Comparison of ENCODE assay signal across 11 cellular contexts in genomic region chr6:106145741-106146227, GRCh38. TPM values are rescaled to one million over a fixed set of nuclear protein-coding genes. Genes with fewer than 3 reads are reported as not detected.
A peak's percentile ranks its signal among the peaks of the same experiment; 100 is the strongest.
DNase-seq lines count a peak whose midpoint lies in the region; ATAC-seq and TF ChIP-seq lines count a peak whose summit lies in the region.
"Had no signal": no experiment of that assay in that cellular context is flagged by ENCODE, and none has a peak within 500 bp of the region (broad histone marks: within the 10 kb centered on the region; RNA-seq: fewer than 3 reads in every experiment).

No MANE protein-coding gene starts in this region.

- H3K56ac ChIP-seq in H9 (ENCODE audit: insufficient read length, low read depth, low read length) = no peak overlapping the region

- no peak overlapping the region for H2BK5ac ChIP-seq in H9 (ENCODE audit: insufficient read length, low read length)

- TF ChIP-seq CTCF in GM10248 (IDR thresholded peaks at IDR 0.05; ENCODE audit: control extremely low read depth, extremely low read depth, low read depth, missing control alignments) = no peak
- no peak for TF ChIP-seq CTCF in H9 (conservative IDR thresholded peaks at IDR 0.05)

- CTCF ChIA-PET in GM10248 (lab: Yijun Ruan, JAX) = interaction anchor here (1.0 to 4.4 kb wide), 6 partner anchors 9 to 77 kb away, joined by 3 to 22 read pairs (median 4); no protein-coding TSS in a partner anchor

- no peaks in the 10 kb centered on the region for H3K36me3 Mint-ChIP-seq in activated naive CD8-positive, alpha-beta T cell treated with anti-CD3 and anti-CD28 coated beads, Interleukin-2, amount 50 U/mL, for 24 hours (ENCODE audit: low read depth)
- no peaks in the 10 kb centered on the region for H3K36me3 Mint-ChIP-seq in H9 (ENCODE audit: insufficient read depth in 1 of 3, low read depth in 3 of 3)

- H4K8ac ChIP-seq in H9 (replicated peaks; ENCODE audit: insufficient read length, low read depth, low read length) = no peak overlapping the region

- H2BK20ac ChIP-seq in H9 (ENCODE audit: low read depth, low read length, poor library complexity, severe bottlenecking) = no peak overlapping the region

- H4K20me1 ChIP-seq in H9 (ENCODE audit: control insufficient read depth, insufficient read depth, insufficient read length) = no peaks in the 10 kb centered on the region

- peaks cover 74% of the 10 kb centered on the region for H3K4me1 Mint-ChIP-seq in activated naive CD8-positive, alpha-beta T cell treated with anti-CD3 and anti-CD28 coated beads, Interleukin-2, amount 50 U/mL, for 24 hours
- peaks cover 38 to 41% of the 10 kb centered on the region in 2 experiments for H3K4me1 Mint-ChIP-seq in H9

- no peak overlapping the region for H2BK15ac ChIP-seq in H9 (ENCODE audit: low read depth, low read length)

- POLR2A ChIA-PET in GM10248 (lab: Yijun Ruan, JAX) = interaction anchor here (1.0 to 1.5 kb wide), 2 partner anchors 18 to 37 kb away, joined by 4 to 6 read pairs; no protein-coding TSS in a partner anchor

- H2AFZ ChIP-seq in H9 (ENCODE audit: low read length) = no peak overlapping the region

- H3K27ac Mint-ChIP-seq in activated naive CD8-positive, alpha-beta T cell treated with anti-CD3 and anti-CD28 coated beads, Interleukin-2, amount 50 U/mL, for 24 hours = peak overlapping the region; percentile 7
- no peak overlapping the region for H3K27ac Mint-ChIP-seq in H9

- no peaks in the 10 kb centered on the region for H3K79me2 ChIP-seq in H9 (ENCODE audit: insufficient read depth, low read length)

- no peaks in the 10 kb centered on the region for H3K27me3 ChIP-seq in H9 (ENCODE audit: insufficient read depth, low read length)

- H3K27ac ChIP-seq in caudate nucleus (ENCODE audit: low read depth, low read length) = no peak overlapping the region
- H3K27ac ChIP-seq in H9 (ENCODE audit: insufficient read length, low read depth, low read length) = no peak overlapping the region

- no peaks in the 10 kb centered on the region for H3K4me1 ChIP-seq in H9 (ENCODE audit: insufficient read depth, low read length)

- ATAC-seq in GM19452 (IDR thresholded peaks at IDR 0.05; ENCODE audit: unreplicated experiment) = peak; percentile 30
- ATAC-seq in HG03139 (IDR thresholded peaks at IDR 0.05; ENCODE audit: unreplicated experiment) = peak; percentile 32
- no peak for ATAC-seq in activated naive CD8-positive, alpha-beta T cell treated with anti-CD3 and anti-CD28 coated beads, Interleukin-2, amount 50 U/mL, for 24 hours

- H3K23me2 ChIP-seq in H9 (ENCODE audit: insufficient read length, low read depth, low read length, poor library complexity, severe bottlenecking) = no peaks in the 10 kb centered on the region

- no peak overlapping the region for H4K5ac ChIP-seq in H9 (ENCODE audit: insufficient read length, low read depth, low read length)

- no peak overlapping the region for H4K91ac ChIP-seq in H9 (ENCODE audit: insufficient read length, low read depth, low read length)

- H3K18ac ChIP-seq in H9 (ENCODE audit: insufficient read length, low read depth, low read length) = no peak overlapping the region

- no peaks in the 10 kb centered on the region for H3K79me1 ChIP-seq in H9 (ENCODE audit: insufficient read depth, low read depth, low read length, poor library complexity, severe bottlenecking)

- no peak overlapping the region for H3K9ac ChIP-seq in H9 (ENCODE audit: extremely low read depth, insufficient read length, low read length)

- H3K4ac ChIP-seq in H9 (ENCODE audit: low read depth, low read length) = no peak overlapping the region

- WGBS in H9 (ENCODE audit: extremely low coverage, insufficient read length, low lambda C conversion rate) = no CpG with 5 or more reads among the region's 7 CpGs

- H3K9me3 Mint-ChIP-seq in activated naive CD8-positive, alpha-beta T cell treated with anti-CD3 and anti-CD28 coated beads, Interleukin-2, amount 50 U/mL, for 24 hours = no peaks in the 10 kb centered on the region
- no peaks in the 10 kb centered on the region for H3K9me3 Mint-ChIP-seq in H9

- H2AK5ac ChIP-seq in H9 (ENCODE audit: insufficient read length, low read length) = no peak overlapping the region

- H3K27me3 Mint-ChIP-seq in activated naive CD8-positive, alpha-beta T cell treated with anti-CD3 and anti-CD28 coated beads, Interleukin-2, amount 50 U/mL, for 24 hours = no peaks in the 10 kb centered on the region
- no peaks in the 10 kb centered on the region for H3K27me3 Mint-ChIP-seq in H9 (ENCODE audit: low read depth)

- no peak overlapping the region for H3K14ac ChIP-seq in H9 (ENCODE audit: insufficient read depth, low read length)

- DNase-seq in GM10248 (ENCODE audit: extremely low spot score) = peak; percentile 34
- peak; percentile 45 for DNase-seq in activated naive CD8-positive, alpha-beta T cell treated with anti-CD3 and anti-CD28 coated beads, Interleukin-2, amount 50 U/mL, for 24 hours
- DNase-seq in caudate nucleus (lab: John Stamatoyannopoulos, UW) = no peak
- DNase-seq in H9 = no peak
- DNase-seq in NCI-H1105 (lab: John Stamatoyannopoulos, UW) = no peak
- no peak for DNase-seq in NCI-H524 treated with DMSO at 0.1 percent for 48 hours (lab: John Stamatoyannopoulos, UW)
- DNase-seq: DND-41, erythroblast, NCI-H510A treated with DMSO at 0.1 percent for 48 hours had no signal

- H3K9me3 ChIP-seq in H9 (ENCODE audit: control insufficient read depth, low read depth, low read length) = no peaks in the 10 kb centered on the region

- H3K23ac ChIP-seq in H9 (ENCODE audit: insufficient read length, low read depth, low read length) = no peak overlapping the region

- H3K4me2 ChIP-seq in H9 (ENCODE audit: insufficient read depth, insufficient read length, low read length) = no peak overlapping the region

- no peak overlapping the region for H3K4me3 Mint-ChIP-seq in activated naive CD8-positive, alpha-beta T cell treated with anti-CD3 and anti-CD28 coated beads, Interleukin-2, amount 50 U/mL, for 24 hours
- peak overlapping the region in 1 of 2 experiments; percentile 36; a peak in 2 of 5 replicates for H3K4me3 Mint-ChIP-seq in H9

- H2BK120ac ChIP-seq in H9 (ENCODE audit: low read depth, low read length, poor library complexity, severe bottlenecking) = no peak overlapping the region

- H3T11ph ChIP-seq in H9 (ENCODE audit: low read length) = no peak overlapping the region

- H2BK12ac ChIP-seq in H9 (ENCODE audit: insufficient read length, low read depth, low read length) = no peak overlapping the region

RNA-seq across cellular contexts. Expression of gene PRDM1, which starts 59.6 kb away (rescaled TPM):
- total RNA-seq in H9 (2021) = 2.3 and 2.9 TPM in 2 replicates

Comparison
In these comparisons a context has a peak if more than half of its experiments do, and no peak if none do; other contexts are left out.
1. DNase-seq: peak in GM10248 (single experiment) and activated naive CD8-positive, alpha-beta T cell treated with anti-CD3 and anti-CD28 coated beads, Interleukin-2, amount 50 U/mL, for 24 hours (single experiment); none in caudate nucleus (0 of 61), H9 (single experiment), NCI-H1105 (single experiment) and NCI-H524 treated with DMSO at 0.1 percent for 48 hours (single experiment).